5 cellular contexts compared by ENCODE assay signal in the genomic region with DNA sequence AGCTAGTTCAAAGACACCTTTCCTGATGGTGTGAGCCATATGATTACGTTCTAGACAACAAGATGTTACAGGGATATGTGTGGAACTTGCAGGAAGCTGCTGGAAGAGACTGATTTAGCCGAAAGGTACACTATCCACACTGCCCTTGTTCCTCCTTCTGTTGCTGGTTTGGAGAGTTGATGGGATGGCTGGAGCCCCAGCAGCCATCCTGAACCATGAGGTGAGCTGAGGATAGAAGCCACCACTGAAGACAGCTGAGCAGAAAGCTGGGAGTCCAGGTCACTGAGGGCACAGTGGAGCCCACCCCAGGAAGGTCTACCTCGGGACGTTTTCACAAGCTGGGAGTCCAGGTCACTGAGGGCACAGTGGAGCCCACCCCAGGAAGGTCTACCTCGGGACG.
TF ChIP-seq lines count a peak whose summit lies in the region.

No MANE protein-coding gene starts in this region.

TF ChIP-seq in HEK293, 187 proteins besides CTCF, POLR2A, EP300 and RAD21:
- TF ChIP-seq KLF8 (tag by site-specific recombination; IDR thresholded peaks at IDR 0.05) (peak; percentile 45; the same call in 1 of the 2 replicates), ZNF280D (tag by site-specific recombination; IDR thresholded peaks at IDR 0.05) (peak; percentile 97), SETDB1 (IDR thresholded peaks at IDR 0.05; ENCODE audit: insufficient read length, low read length) (peak; percentile 53)
- TF ChIP-seq, protein P1, sequence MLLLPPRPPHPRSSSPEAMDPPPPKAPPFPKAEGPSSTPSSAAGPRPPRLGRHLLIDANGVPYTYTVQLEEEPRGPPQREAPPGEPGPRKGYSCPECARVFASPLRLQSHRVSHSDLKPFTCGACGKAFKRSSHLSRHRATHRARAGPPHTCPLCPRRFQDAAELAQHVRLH (tag by site-specific recombination; IDR thresholded peaks at IDR 0.05) = peak; percentile 81

TF ChIP-seq in GM12878, 131 proteins besides CTCF, POLR2A, EP300 and RAD21:
- 0 out of 2 replicates have a peak, but pooled peaks have one; percentile 61 for TF ChIP-seq SMARCA5 (IDR thresholded peaks at IDR 0.05)

TF ChIP-seq in K562, 482 proteins besides CTCF, POLR2A, EP300 and RAD21:
- TF ChIP-seq BCOR (IDR thresholded peaks at IDR 0.05) = peak; percentile 21; the same call in 1 of the 2 replicates
- TF ChIP-seq PTBP1 (IDR thresholded peaks at IDR 0.05; ENCODE audit: low read depth, low read length) = 0 out of 2 replicates have a peak, but pooled peaks have one; percentile 73
- TF ChIP-seq RBM25 (IDR thresholded peaks at IDR 0.05; ENCODE audit: low read depth, low read length, severe bottlenecking) = peak; percentile 78
TF ChIP-seq in K562: peak in this region for 3; not testable (repeated sequence) for 479.

TF ChIP-seq in H1, 55 proteins besides CTCF, POLR2A, EP300 and RAD21:
- peak; percentile 55; the same call in 1 of the 2 replicates for TF ChIP-seq KDM1A (IDR thresholded peaks at IDR 0.05; ENCODE audit: borderline replicate concordance, low read length)

TF ChIP-seq in HepG2, 621 proteins besides CTCF, POLR2A, EP300 and RAD21:
- 0 out of 2 replicates have a peak, but pooled peaks have one; percentile 26 for TF ChIP-seq ZMYM3 (CRISPR knock-in tag; IDR thresholded peaks at IDR 0.05)
